8 cellular contexts compared by ENCODE assay signal in genomic region chr6:157068691-157069228, GRCh38.
DNase-seq lines count a peak whose midpoint lies in the region; ATAC-seq, FAIRE-seq and TF ChIP-seq lines count a peak whose summit lies in the region.

No MANE protein-coding gene starts in this region.

- H3K4me3 ChIP-seq in GM06990 (replicated peaks; ENCODE audit: low read depth, low read length) (no peak overlapping the region), bronchial epithelial cell (ENCODE audit: low read depth, low read length) (no peak overlapping the region), endodermal cell (ENCODE audit: low read length) (no peak overlapping the region), SJCRH30 (no peak overlapping the region)

- H3K4me3 Mint-ChIP-seq in endodermal cell: no peak overlapping the region

- H3K27me3 ChIP-seq in GM06990 (replicated peaks; ENCODE audit: control insufficient read depth, insufficient read depth, low read length) (no peaks in the 10 kb centered on the region), bronchial epithelial cell (ENCODE audit: control insufficient read depth, insufficient read depth, low read length) (no peaks in the 10 kb centered on the region), endodermal cell (ENCODE audit: control insufficient read depth, insufficient read depth, low read length, poor library complexity, severe bottlenecking) (no peaks in the 10 kb centered on the region), SJCRH30 (no peaks in the 10 kb centered on the region)

- FAIRE-seq in bronchial epithelial cell (lab: Jason Lieb, UNC): no peak

- no peak overlapping the region for H3K9ac ChIP-seq in endodermal cell (ENCODE audit: extremely low read depth, low read length, poor library complexity, severe bottlenecking)

- DNase-seq in GM06990 (ENCODE audit: extremely low read depth, insufficient read length) (peak; percentile 79), bronchial epithelial cell (ENCODE audit: low read depth) (peak; percentile 51), endodermal cell (no peak), SJCRH30 (no peak), GM03348 (ENCODE audit: low spot score) (no peak)
- DNase-seq in stimulated activated naive CD4-positive, alpha-beta T cell (lab: John Stamatoyannopoulos, UW): no peak

- H3K36me3 Mint-ChIP-seq in endodermal cell (ENCODE audit: low read depth): peaks cover 4% of the 10 kb centered on the region

- ATAC-seq in GM19468 (IDR thresholded peaks at IDR 0.05; ENCODE audit: extremely low read depth, unreplicated experiment) (peak; percentile 96), HG03432 (IDR thresholded peaks at IDR 0.05; ENCODE audit: unreplicated experiment) (peak; percentile 98)

- H3K27ac ChIP-seq in endodermal cell (ENCODE audit: low read depth, low read length) (no peak overlapping the region), SJCRH30 (no peak overlapping the region)

- no peaks in the 10 kb centered on the region for H3K9me3 ChIP-seq in endodermal cell (ENCODE audit: control insufficient read depth, low read length)
- no peaks in the 10 kb centered on the region for H3K9me3 ChIP-seq in SJCRH30 (replicated peaks)

- peaks cover 31% of the 10 kb centered on the region for H3K4me1 Mint-ChIP-seq in endodermal cell

- no peaks in the 10 kb centered on the region for H3K27me3 Mint-ChIP-seq in endodermal cell (ENCODE audit: insufficient read depth)

- no peaks in the 10 kb centered on the region for H3K9me3 Mint-ChIP-seq in endodermal cell

- H3K27ac Mint-ChIP-seq in endodermal cell: no peak overlapping the region

- H3K36me3 ChIP-seq in GM06990 (ENCODE audit: control insufficient read depth, insufficient read depth, low read length) (peaks cover 4% of the 10 kb centered on the region), bronchial epithelial cell (ENCODE audit: control insufficient read depth, insufficient read depth, low read length) (no peaks in the 10 kb centered on the region), endodermal cell (ENCODE audit: control insufficient read depth, insufficient read depth, low read length) (peaks cover 5% of the 10 kb centered on the region), SJCRH30 (no peaks in the 10 kb centered on the region)

- 90% methylated on average over 3 to 7 of the region's 7 CpGs for WGBS in endodermal cell (ENCODE audit: insufficient coverage in 1 of 2, insufficient read length in 1 of 2), 2 experiments

- H3K4me1 ChIP-seq in endodermal cell (ENCODE audit: control insufficient read depth, insufficient read depth, low read length): peaks cover 7% of the 10 kb centered on the region
- H3K4me1 ChIP-seq in SJCRH30: peaks cover 6% of the 10 kb centered on the region

- TF ChIP-seq CTCF in GM06990 (IDR thresholded peaks at IDR 0.05; ENCODE audit: insufficient read depth, low read length, poor library complexity, severe bottlenecking) (no peak), bronchial epithelial cell (IDR thresholded peaks at IDR 0.05; ENCODE audit: insufficient read depth, low read length, severe bottlenecking) (no peak), endodermal cell (conservative IDR thresholded peaks at IDR 0.05) (no peak)

Comparison
In these comparisons a context has a peak if more than half of its experiments do, and no peak if none do; other contexts are left out.
1. DNase-seq: peak in GM06990 (single experiment) and bronchial epithelial cell (single experiment); none in endodermal cell (single experiment), SJCRH30 (0 of 2), stimulated activated naive CD4-positive, alpha-beta T cell (0 of 6) and GM03348 (single experiment).